9 cellular contexts compared by ENCODE assay signal in genomic region chr7:138142583-138143201, GRCh38.
"Had no signal": no experiment of that assay in that cellular context is flagged by ENCODE, and none has a peak within 500 bp of the region (broad histone marks: within the 10 kb centered on the region; RNA-seq: fewer than 3 reads in every experiment).

No MANE protein-coding gene starts in this region.

- H3K27ac ChIP-seq: GM23248, HL-60 had no signal

- H3K9me3 ChIP-seq: HAP-1 had no signal

- DNase-seq: GM23248, GOT3, H7, HFFc6, IMR-90 had no signal

- H3K27ac Mint-ChIP-seq: HFFc6 had no signal

- H3K36me3 ChIP-seq: HAP-1 had no signal

- H3K4me3 Mint-ChIP-seq: HFFc6 had no signal

- H3K9ac ChIP-seq: GM23248 had no signal

- H3K4me3 ChIP-seq: GM23248, HAP-1, K562 had no signal

- H3K9me3 Mint-ChIP-seq: HFFc6 had no signal

- ATAC-seq: HCT116, K562 had no signal

- H2AFZ ChIP-seq: GM23248 had no signal

- FAIRE-seq: K562 had no signal
